Comparison of ENCODE assay signal across 8 cellular contexts in genomic region chr9:105413486-105414068, GRCh38. TPM values are rescaled to one million over a fixed set of nuclear protein-coding genes. Genes with fewer than 3 reads are reported as not detected.
DNase-seq lines count a peak whose midpoint lies in the region; ATAC-seq, FAIRE-seq and TF ChIP-seq lines count a peak whose summit lies in the region.

No MANE protein-coding gene starts in this region.

- no peak for ATAC-seq in HG02938 (IDR thresholded peaks at IDR 0.05; ENCODE audit: unreplicated experiment)

- H3K4me1 ChIP-seq in keratinocyte (ENCODE audit: control insufficient read depth, extremely low read depth, insufficient read depth, low read length): no peaks in the 10 kb centered on the region

- H3K4me2 ChIP-seq in keratinocyte (ENCODE audit: control insufficient read depth, extremely low read depth, insufficient read depth, low read depth, low read length): no peak overlapping the region

- H2AFZ ChIP-seq in keratinocyte (ENCODE audit: control insufficient read depth, low read length): no peak overlapping the region

- no peak overlapping the region for H3K4me3 ChIP-seq in keratinocyte (ENCODE audit: control insufficient read depth in 2 of 3, extremely low read depth in 1 of 3, insufficient read depth in 2 of 3, low read depth in 1 of 3, low read length in 3 of 3)

- peak; percentile 73 for FAIRE-seq in keratinocyte (lab: Jason Lieb, UNC)

- no peaks in the 10 kb centered on the region for H3K36me3 ChIP-seq in keratinocyte (ENCODE audit: control insufficient read depth in 2 of 2, extremely low read depth in 1 of 2, insufficient read depth in 2 of 2, low read length in 2 of 2)

- dilution Hi-C loops in keratinocyte (cut with MboI; ENCODE audit: extremely low pct_ligation_motif_present, low sequenced_read_pairs): no loop called here

- no peaks in the 10 kb centered on the region for H3K9me1 ChIP-seq in keratinocyte (ENCODE audit: control insufficient read depth, extremely low read depth, insufficient read depth, low read length)

- H3K9ac ChIP-seq in keratinocyte (ENCODE audit: control insufficient read depth, extremely low read depth, insufficient read depth, low read length): no peak overlapping the region

- DNase-seq in AG08396 (ENCODE audit: low spot score): peak; percentile 28
- peak; percentile 57 for DNase-seq in HCEC 1CT
- DNase-seq in UCSD-AML1 (lab: John Stamatoyannopoulos, UW; ENCODE audit: unreplicated experiment): peak; percentile 12
- DNase-seq in keratinocyte (ENCODE audit: low read depth, low spot score): no peak
- no peak for DNase-seq in effector CD8-positive, alpha-beta T cell (lab: John Stamatoyannopoulos, UW)
- no peak for DNase-seq in NCI-H1092 treated with DMSO at 0.1 percent for 48 hours (lab: John Stamatoyannopoulos, UW)
- DNase-seq in GF-D8 (lab: John Stamatoyannopoulos, UW): no peak

- peak in 2 of 3 experiments; percentile 23 to 52 for TF ChIP-seq CTCF in keratinocyte (optimal IDR thresholded peaks at IDR 0.05 in 1 of 3, IDR thresholded peaks at IDR 0.05 in 1 of 3, conservative IDR thresholded peaks at IDR 0.05 in 1 of 3; ENCODE audit: extremely low read depth in 1 of 3, insufficient read depth in 2 of 3, low read length in 3 of 3)

- H3K27me3 ChIP-seq in keratinocyte (ENCODE audit: control insufficient read depth, extremely low read depth, insufficient read depth, low read length): no peaks in the 10 kb centered on the region

- H3K27ac ChIP-seq in keratinocyte (ENCODE audit: control insufficient read depth, insufficient read depth, low read length): no peak overlapping the region

- H3K9me3 ChIP-seq in keratinocyte (ENCODE audit: control insufficient read depth, low read depth, low read length): no peaks in the 10 kb centered on the region

- no peaks in the 10 kb centered on the region for H3K79me2 ChIP-seq in keratinocyte (ENCODE audit: control insufficient read depth, insufficient read depth, low read length)

- H4K20me1 ChIP-seq in keratinocyte (ENCODE audit: control insufficient read depth, extremely low read depth, insufficient read depth, low read length): no peaks in the 10 kb centered on the region

RNA-seq across cellular contexts. Expression of gene FSD1L, which starts 34.3 kb away (rescaled TPM):
- 1.8 to 5.2 TPM (median 3.4 TPM) in 3 replicates for polyA plus RNA-seq in keratinocyte
- 4.1 TPM for polyA plus RNA-seq in keratinocyte (2011; ENCODE audit: low read depth)
- polyA plus RNA-seq in keratinocyte (2011; cell fraction: cytosol; rRNA removed): 0.86 and 1.6 TPM in 2 replicates
- polyA plus RNA-seq in keratinocyte (2011; cell fraction: nucleus; rRNA removed): 5.5 and 7.5 TPM in 2 replicates
- 1.3 and 1.6 TPM in 2 replicates for polyA plus RNA-seq in keratinocyte (2012; ENCODE audit: low replicate concordance)
- polyA minus RNA-seq in keratinocyte: 0.07 to 8.4 TPM (median 2.3 TPM) in 3 replicates
- 1.3 TPM for polyA minus RNA-seq in keratinocyte (2011; cell fraction: cytosol; rRNA and poly(A)+ RNA removed)
- 11.9 and 25.4 TPM in 2 replicates for polyA minus RNA-seq in keratinocyte (2011; cell fraction: nucleus; rRNA and poly(A)+ RNA removed)

Comparison
In these comparisons a context has a peak if more than half of its experiments do, and no peak if none do; other contexts are left out.
1. DNase-seq: peak in AG08396 (single experiment), HCEC 1CT (single experiment) and UCSD-AML1 (single experiment); none in keratinocyte (single experiment), effector CD8-positive, alpha-beta T cell (single experiment), NCI-H1092 treated with DMSO at 0.1 percent for 48 hours (single experiment) and GF-D8 (single experiment).